In the genomic region with DNA sequence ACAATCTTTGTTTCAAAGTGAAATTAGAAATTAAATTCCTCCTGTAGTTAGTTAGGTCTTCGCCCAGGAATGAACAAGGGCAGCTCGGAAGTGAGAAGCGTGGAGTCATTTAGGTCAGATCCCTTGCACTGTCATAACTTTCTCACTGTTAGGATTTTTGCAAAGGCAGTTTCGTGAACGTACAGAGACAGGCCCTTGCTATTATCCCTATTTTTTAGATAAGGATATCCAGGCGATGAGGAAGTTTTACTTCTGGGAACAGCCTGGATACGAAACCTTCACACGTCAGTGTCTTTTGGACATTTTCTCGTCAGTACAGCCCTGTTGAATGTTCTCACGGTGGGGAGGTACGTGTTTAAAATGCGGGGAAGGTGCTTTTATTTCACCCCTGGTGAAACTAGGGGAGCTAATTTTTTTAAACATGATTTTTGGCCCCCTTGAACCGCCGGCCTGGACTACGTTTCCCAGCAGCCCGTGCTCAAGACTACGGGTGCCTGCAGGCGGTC, we compare ENCODE assay signal across 1 cellular context.
TF ChIP-seq lines count a peak whose summit lies in the region.

No MANE protein-coding gene starts in this region.

TF ChIP-seq in HepG2, 621 proteins besides CTCF, POLR2A, EP300 and RAD21 (continued from another document and continues in another):
- TF ChIP-seq, protein P1, sequence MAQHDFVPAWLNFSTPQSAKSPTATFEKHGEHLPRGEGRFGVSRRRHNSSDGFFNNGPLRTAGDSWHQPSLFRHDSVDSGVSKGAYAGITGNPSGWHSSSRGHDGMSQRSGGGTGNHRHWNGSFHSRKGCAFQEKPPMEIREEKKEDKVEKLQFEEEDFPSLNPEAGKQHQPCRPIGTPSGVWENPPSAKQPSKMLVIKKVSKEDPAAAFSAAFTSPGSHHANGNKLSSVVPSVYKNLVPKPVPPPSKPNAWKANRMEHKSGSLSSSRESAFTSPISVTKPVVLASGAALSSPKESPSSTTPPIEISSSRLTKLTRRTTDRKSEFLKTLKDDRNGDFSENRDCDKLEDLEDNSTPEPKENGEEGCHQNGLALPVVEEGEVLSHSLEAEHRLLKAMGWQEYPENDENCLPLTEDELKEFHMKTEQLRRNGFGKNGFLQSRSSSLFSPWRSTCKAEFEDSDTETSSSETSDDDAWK (CRISPR knock-in tag; IDR thresholded peaks at IDR 0.05) = no peak
- TF ChIP-seq PAX8 (CRISPR knock-in tag; IDR thresholded peaks at IDR 0.05; ENCODE audit: borderline replicate concordance) (no peak), ZNF205 (CRISPR knock-in tag; IDR thresholded peaks at IDR 0.05) (no peak; the same call in 1 of the 2 replicates), ATF1 (CRISPR knock-in tag; IDR thresholded peaks at IDR 0.05) (no peak), ZBTB3 (CRISPR knock-in tag; IDR thresholded peaks at IDR 0.05; ENCODE audit: borderline replicate concordance, low read depth) (no peak), KDM4B (CRISPR knock-in tag; IDR thresholded peaks at IDR 0.05) (peak; percentile 34; the same call in 1 of the 2 replicates), SETDB1 (CRISPR knock-in tag; IDR thresholded peaks at IDR 0.05; ENCODE audit: borderline replicate concordance) (no peak), KLF11 (CRISPR knock-in tag; IDR thresholded peaks at IDR 0.05) (peak; percentile 13; the same call in 1 of the 2 replicates), TBL1XR1 (IDR thresholded peaks at IDR 0.05; ENCODE audit: borderline replicate concordance, low read length, partially characterized antibody) (peak; percentile 51), HOXA7 (CRISPR knock-in tag; IDR thresholded peaks at IDR 0.05) (no peak), MLLT10 (CRISPR knock-in tag; IDR thresholded peaks at IDR 0.05) (no peak), ZFP41 (CRISPR knock-in tag; IDR thresholded peaks at IDR 0.05; ENCODE audit: borderline replicate concordance) (no peak), ZNF652 (CRISPR knock-in tag; IDR thresholded peaks at IDR 0.05; ENCODE audit: borderline replicate concordance, low read depth) (no peak), GPN1 (CRISPR knock-in tag; IDR thresholded peaks at IDR 0.05; ENCODE audit: borderline replicate concordance) (no peak), GLI4 (CRISPR knock-in tag; IDR thresholded peaks at IDR 0.05; ENCODE audit: borderline replicate concordance) (no peak), KAT2B (IDR thresholded peaks at IDR 0.05; ENCODE audit: borderline replicate concordance, low read depth, low read length) (no peak), JUN (CRISPR knock-in tag; IDR thresholded peaks at IDR 0.05) (no peak), ZNF143 (CRISPR knock-in tag; IDR thresholded peaks at IDR 0.05) (peak; percentile 99), ZNF549 (CRISPR knock-in tag; IDR thresholded peaks at IDR 0.05) (no peak), ZSCAN22 (CRISPR knock-in tag; IDR thresholded peaks at IDR 0.05) (no peak), ZNF780A (CRISPR knock-in tag; IDR thresholded peaks at IDR 0.05) (no peak), HDAC6 (IDR thresholded peaks at IDR 0.05; ENCODE audit: low read depth, low read length) (no peak), SP5 (CRISPR knock-in tag; IDR thresholded peaks at IDR 0.05; ENCODE audit: borderline replicate concordance, low read depth) (0 out of 2 replicates have a peak, but pooled peaks have one; percentile 9), HNF4G (IDR thresholded peaks at IDR 0.05; ENCODE audit: borderline replicate concordance, low read depth, low read length) (no peak), HNF4G (CRISPR knock-in tag; IDR thresholded peaks at IDR 0.05; ENCODE audit: borderline replicate concordance, low read depth) (0 out of 2 replicates have a peak, but pooled peaks have one; percentile 38), DNMT3B (CRISPR knock-in tag; conservative IDR thresholded peaks at IDR 0.05) (no peak), ZNF724P (CRISPR knock-in tag; IDR thresholded peaks at IDR 0.05; ENCODE audit: borderline replicate concordance) (no peak), JDP2 (CRISPR knock-in tag; IDR thresholded peaks at IDR 0.05; ENCODE audit: borderline replicate concordance) (no peak), CHD2 (IDR thresholded peaks at IDR 0.05; ENCODE audit: low read depth, low read length) (0 out of 2 replicates have a peak, but pooled peaks have one; percentile 5), KLF6 (CRISPR knock-in tag; IDR thresholded peaks at IDR 0.05) (no peak), DNMT1 (CRISPR knock-in tag; IDR thresholded peaks at IDR 0.05) (no peak), RBM22 (optimal IDR thresholded peaks at IDR 0.05; ENCODE audit: low read length) (no peak), ZFP36L1 (CRISPR knock-in tag; IDR thresholded peaks at IDR 0.05) (no peak), FOXA3 (CRISPR knock-in tag; IDR thresholded peaks at IDR 0.05) (no peak; the same call in 1 of the 2 replicates), ZNF138 (CRISPR knock-in tag; IDR thresholded peaks at IDR 0.05; ENCODE audit: low read depth) (no peak), HES4 (CRISPR knock-in tag; IDR thresholded peaks at IDR 0.05; ENCODE audit: borderline replicate concordance) (no peak), AGO1 (IDR thresholded peaks at IDR 0.05; ENCODE audit: low read depth, low read length, poor library complexity, severe bottlenecking) (no peak), ZNF225 (CRISPR knock-in tag; IDR thresholded peaks at IDR 0.05) (no peak)
- TF ChIP-seq, protein P2, sequence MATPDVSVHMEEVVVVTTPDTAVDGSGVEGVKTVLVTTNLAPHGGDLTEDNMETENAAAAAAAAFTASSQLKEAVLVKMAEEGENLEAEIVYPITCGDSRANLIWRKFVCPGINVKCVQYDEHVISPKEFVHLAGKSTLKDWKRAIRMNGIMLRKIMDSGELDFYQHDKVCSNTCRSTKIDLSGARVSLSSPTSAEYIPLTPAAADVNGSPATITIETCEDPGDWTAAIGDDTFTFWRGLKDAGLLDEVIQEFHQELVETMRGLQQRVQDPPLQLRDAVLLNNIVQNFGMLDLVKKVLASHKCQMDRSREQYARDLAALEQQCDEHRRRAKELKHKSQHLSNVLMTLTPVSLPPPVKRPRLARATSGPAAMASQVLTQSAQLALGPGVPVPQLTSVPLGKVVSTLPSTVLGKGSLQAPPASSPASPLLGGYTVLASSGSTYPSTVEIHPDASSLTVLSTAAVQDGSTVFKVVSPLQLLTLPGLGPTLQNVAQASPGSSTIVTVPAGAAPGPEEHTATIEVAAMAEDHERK (CRISPR knock-in tag; IDR thresholded peaks at IDR 0.05; ENCODE audit: low read depth) = peak; percentile 89
- TF ChIP-seq, protein P3, sequence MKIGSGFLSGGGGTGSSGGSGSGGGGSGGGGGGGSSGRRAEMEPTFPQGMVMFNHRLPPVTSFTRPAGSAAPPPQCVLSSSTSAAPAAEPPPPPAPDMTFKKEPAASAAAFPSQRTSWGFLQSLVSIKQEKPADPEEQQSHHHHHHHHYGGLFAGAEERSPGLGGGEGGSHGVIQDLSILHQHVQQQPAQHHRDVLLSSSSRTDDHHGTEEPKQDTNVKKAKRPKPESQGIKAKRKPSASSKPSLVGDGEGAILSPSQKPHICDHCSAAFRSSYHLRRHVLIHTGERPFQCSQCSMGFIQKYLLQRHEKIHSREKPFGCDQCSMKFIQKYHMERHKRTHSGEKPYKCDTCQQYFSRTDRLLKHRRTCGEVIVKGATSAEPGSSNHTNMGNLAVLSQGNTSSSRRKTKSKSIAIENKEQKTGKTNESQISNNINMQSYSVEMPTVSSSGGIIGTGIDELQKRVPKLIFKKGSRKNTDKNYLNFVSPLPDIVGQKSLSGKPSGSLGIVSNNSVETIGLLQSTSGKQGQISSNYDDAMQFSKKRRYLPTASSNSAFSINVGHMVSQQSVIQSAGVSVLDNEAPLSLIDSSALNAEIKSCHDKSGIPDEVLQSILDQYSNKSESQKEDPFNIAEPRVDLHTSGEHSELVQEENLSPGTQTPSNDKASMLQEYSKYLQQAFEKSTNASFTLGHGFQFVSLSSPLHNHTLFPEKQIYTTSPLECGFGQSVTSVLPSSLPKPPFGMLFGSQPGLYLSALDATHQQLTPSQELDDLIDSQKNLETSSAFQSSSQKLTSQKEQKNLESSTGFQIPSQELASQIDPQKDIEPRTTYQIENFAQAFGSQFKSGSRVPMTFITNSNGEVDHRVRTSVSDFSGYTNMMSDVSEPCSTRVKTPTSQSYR (CRISPR knock-in tag; IDR thresholded peaks at IDR 0.05; ENCODE audit: borderline replicate concordance) = no peak
- TF ChIP-seq, protein P4, sequence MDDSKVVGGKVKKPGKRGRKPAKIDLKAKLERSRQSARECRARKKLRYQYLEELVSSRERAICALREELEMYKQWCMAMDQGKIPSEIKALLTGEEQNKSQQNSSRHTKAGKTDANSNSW (CRISPR knock-in tag; IDR thresholded peaks at IDR 0.05; ENCODE audit: borderline replicate concordance) = no peak
- TF ChIP-seq, protein P5, sequence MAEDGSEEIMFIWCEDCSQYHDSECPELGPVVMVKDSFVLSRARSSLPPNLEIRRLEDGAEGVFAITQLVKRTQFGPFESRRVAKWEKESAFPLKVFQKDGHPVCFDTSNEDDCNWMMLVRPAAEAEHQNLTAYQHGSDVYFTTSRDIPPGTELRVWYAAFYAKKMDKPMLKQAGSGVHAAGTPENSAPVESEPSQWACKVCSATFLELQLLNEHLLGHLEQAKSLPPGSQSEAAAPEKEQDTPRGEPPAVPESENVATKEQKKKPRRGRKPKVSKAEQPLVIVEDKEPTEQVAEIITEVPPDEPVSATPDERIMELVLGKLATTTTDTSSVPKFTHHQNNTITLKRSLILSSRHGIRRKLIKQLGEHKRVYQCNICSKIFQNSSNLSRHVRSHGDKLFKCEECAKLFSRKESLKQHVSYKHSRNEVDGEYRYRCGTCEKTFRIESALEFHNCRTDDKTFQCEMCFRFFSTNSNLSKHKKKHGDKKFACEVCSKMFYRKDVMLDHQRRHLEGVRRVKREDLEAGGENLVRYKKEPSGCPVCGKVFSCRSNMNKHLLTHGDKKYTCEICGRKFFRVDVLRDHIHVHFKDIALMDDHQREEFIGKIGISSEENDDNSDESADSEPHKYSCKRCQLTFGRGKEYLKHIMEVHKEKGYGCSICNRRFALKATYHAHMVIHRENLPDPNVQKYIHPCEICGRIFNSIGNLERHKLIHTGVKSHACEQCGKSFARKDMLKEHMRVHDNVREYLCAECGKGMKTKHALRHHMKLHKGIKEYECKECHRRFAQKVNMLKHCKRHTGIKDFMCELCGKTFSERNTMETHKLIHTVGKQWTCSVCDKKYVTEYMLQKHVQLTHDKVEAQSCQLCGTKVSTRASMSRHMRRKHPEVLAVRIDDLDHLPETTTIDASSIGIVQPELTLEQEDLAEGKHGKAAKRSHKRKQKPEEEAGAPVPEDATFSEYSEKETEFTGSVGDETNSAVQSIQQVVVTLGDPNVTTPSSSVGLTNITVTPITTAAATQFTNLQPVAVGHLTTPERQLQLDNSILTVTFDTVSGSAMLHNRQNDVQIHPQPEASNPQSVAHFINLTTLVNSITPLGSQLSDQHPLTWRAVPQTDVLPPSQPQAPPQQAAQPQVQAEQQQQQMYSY (CRISPR knock-in tag; IDR thresholded peaks at IDR 0.05) = no peak
- TF ChIP-seq, protein P6, sequence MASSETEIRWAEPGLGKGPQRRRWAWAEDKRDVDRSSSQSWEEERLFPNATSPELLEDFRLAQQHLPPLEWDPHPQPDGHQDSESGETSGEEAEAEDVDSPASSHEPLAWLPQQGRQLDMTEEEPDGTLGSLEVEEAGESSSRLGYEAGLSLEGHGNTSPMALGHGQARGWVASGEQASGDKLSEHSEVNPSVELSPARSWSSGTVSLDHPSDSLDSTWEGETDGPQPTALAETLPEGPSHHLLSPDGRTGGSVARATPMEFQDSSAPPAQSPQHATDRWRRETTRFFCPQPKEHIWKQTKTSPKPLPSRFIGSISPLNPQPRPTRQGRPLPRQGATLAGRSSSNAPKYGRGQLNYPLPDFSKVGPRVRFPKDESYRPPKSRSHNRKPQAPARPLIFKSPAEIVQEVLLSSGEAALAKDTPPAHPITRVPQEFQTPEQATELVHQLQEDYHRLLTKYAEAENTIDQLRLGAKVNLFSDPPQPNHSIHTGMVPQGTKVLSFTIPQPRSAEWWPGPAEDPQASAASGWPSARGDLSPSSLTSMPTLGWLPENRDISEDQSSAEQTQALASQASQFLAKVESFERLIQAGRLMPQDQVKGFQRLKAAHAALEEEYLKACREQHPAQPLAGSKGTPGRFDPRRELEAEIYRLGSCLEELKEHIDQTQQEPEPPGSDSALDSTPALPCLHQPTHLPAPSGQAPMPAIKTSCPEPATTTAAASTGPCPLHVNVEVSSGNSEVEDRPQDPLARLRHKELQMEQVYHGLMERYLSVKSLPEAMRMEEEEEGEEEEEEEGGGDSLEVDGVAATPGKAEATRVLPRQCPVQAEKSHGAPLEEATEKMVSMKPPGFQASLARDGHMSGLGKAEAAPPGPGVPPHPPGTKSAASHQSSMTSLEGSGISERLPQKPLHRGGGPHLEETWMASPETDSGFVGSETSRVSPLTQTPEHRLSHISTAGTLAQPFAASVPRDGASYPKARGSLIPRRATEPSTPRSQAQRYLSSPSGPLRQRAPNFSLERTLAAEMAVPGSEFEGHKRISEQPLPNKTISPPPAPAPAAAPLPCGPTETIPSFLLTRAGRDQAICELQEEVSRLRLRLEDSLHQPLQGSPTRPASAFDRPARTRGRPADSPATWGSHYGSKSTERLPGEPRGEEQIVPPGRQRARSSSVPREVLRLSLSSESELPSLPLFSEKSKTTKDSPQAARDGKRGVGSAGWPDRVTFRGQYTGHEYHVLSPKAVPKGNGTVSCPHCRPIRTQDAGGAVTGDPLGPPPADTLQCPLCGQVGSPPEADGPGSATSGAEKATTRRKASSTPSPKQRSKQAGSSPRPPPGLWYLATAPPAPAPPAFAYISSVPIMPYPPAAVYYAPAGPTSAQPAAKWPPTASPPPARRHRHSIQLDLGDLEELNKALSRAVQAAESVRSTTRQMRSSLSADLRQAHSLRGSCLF (CRISPR knock-in tag; IDR thresholded peaks at IDR 0.05; ENCODE audit: borderline replicate concordance) = no peak
- TF ChIP-seq, protein P7, sequence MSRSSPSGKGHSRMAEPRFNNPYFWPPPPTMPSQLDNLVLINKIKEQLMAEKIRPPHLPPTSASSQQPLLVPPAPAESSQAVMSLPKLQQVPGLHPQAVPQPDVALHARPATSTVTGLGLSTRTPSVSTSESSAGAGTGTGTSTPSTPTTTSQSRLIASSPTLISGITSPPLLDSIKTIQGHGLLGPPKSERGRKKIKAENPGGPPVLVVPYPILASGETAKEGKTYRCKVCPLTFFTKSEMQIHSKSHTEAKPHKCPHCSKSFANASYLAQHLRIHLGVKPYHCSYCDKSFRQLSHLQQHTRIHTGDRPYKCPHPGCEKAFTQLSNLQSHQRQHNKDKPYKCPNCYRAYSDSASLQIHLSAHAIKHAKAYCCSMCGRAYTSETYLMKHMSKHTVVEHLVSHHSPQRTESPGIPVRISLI (CRISPR knock-in tag; IDR thresholded peaks at IDR 0.05; ENCODE audit: borderline replicate concordance) = peak; percentile 72; the same call in 1 of the 2 replicates
- TF ChIP-seq, protein P8, sequence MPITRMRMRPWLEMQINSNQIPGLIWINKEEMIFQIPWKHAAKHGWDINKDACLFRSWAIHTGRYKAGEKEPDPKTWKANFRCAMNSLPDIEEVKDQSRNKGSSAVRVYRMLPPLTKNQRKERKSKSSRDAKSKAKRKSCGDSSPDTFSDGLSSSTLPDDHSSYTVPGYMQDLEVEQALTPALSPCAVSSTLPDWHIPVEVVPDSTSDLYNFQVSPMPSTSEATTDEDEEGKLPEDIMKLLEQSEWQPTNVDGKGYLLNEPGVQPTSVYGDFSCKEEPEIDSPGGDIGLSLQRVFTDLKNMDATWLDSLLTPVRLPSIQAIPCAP (CRISPR knock-in tag; IDR thresholded peaks at IDR 0.05; ENCODE audit: low read depth) = no peak
- TF ChIP-seq, protein P9, sequence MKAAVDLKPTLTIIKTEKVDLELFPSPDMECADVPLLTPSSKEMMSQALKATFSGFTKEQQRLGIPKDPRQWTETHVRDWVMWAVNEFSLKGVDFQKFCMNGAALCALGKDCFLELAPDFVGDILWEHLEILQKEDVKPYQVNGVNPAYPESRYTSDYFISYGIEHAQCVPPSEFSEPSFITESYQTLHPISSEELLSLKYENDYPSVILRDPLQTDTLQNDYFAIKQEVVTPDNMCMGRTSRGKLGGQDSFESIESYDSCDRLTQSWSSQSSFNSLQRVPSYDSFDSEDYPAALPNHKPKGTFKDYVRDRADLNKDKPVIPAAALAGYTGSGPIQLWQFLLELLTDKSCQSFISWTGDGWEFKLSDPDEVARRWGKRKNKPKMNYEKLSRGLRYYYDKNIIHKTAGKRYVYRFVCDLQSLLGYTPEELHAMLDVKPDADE (CRISPR knock-in tag; IDR thresholded peaks at IDR 0.05) = no peak; the same call in 1 of the 2 replicates
